Comparison of ENCODE assay signal across 8 cellular contexts in genomic region chr12:124053855-124054254, GRCh38.
DNase-seq lines count a peak whose midpoint lies in the region; ATAC-seq, FAIRE-seq and TF ChIP-seq lines count a peak whose summit lies in the region.

No MANE protein-coding gene starts in this region.

- H3K4me1 Mint-ChIP-seq in stimulated activated effector memory CD8-positive, alpha-beta T cell treated with anti-CD3 and anti-CD28 coated beads, Interleukin-12 subunit alpha, Interleukin-12 subunit beta, amount 100 ng/mL, for 72 hours: no peaks in the 10 kb centered on the region
- no peaks in the 10 kb centered on the region for H3K4me1 Mint-ChIP-seq in activated CD8-positive, alpha-beta memory T cell treated with anti-CD3 and anti-CD28 coated beads, Interleukin-2, amount 10 ng/mL, durations not matched to agents 7 days and 5 days

- peak; percentile 63 for FAIRE-seq in HepG2 (lab: Jason Lieb, UNC)

- H2AFZ ChIP-seq in HepG2 (ENCODE audit: low read length): no peak overlapping the region

- TF ChIP-seq CTCF in choroid plexus epithelial cell (conservative IDR thresholded peaks at IDR 0.05; ENCODE audit: low read depth, low read length) (peak; percentile 93), HepG2 (CRISPR knock-in tag; IDR thresholded peaks at IDR 0.05) (peak; percentile 87)

- no peak overlapping the region for H3K4me3 Mint-ChIP-seq in stimulated activated effector memory CD8-positive, alpha-beta T cell treated with anti-CD3 and anti-CD28 coated beads, Interleukin-12 subunit alpha, Interleukin-12 subunit beta, amount 100 ng/mL, for 72 hours
- no peak overlapping the region for H3K4me3 Mint-ChIP-seq in activated CD8-positive, alpha-beta memory T cell treated with anti-CD3 and anti-CD28 coated beads, Interleukin-2, amount 10 ng/mL, durations not matched to agents 7 days and 5 days

- peaks cover 12% of the 10 kb centered on the region for H3K27me3 Mint-ChIP-seq in activated CD8-positive, alpha-beta memory T cell treated with anti-CD3 and anti-CD28 coated beads, Interleukin-2, amount 10 ng/mL, durations not matched to agents 7 days and 5 days

- H3K79me2 ChIP-seq in HepG2 (ENCODE audit: insufficient read depth, low read length): no peaks in the 10 kb centered on the region

- H3K4me1 ChIP-seq in HepG2 (ENCODE audit: insufficient read depth, low read length): no peaks in the 10 kb centered on the region

- WGBS in HepG2 (ENCODE audit: low lambda C conversion rate): 10% methylated on average over 11 of the region's 11 CpGs

- H3K4me2 ChIP-seq in HepG2 (ENCODE audit: low read depth, low read length): no peak overlapping the region

- no TSS peak for BruUV-seq in HepG2 (replicated peaks; lab: Mats Ljungman, UMichigan)

- ATAC-seq in HepG2 (peak; percentile 94), GM21576 (IDR thresholded peaks at IDR 0.05; ENCODE audit: unreplicated experiment) (no peak)
- ATAC-seq in stimulated activated effector memory CD8-positive, alpha-beta T cell treated with anti-CD3 and anti-CD28 coated beads, Interleukin-12 subunit alpha, Interleukin-12 subunit beta, amount 100 ng/mL, for 72 hours: no peak
- no peak for ATAC-seq in activated CD8-positive, alpha-beta memory T cell treated with anti-CD3 and anti-CD28 coated beads, Interleukin-2, amount 10 ng/mL, durations not matched to agents 7 days and 5 days

- no peak overlapping the region for H3K27ac Mint-ChIP-seq in stimulated activated effector memory CD8-positive, alpha-beta T cell treated with anti-CD3 and anti-CD28 coated beads, Interleukin-12 subunit alpha, Interleukin-12 subunit beta, amount 100 ng/mL, for 72 hours
- H3K27ac Mint-ChIP-seq in activated CD8-positive, alpha-beta memory T cell treated with anti-CD3 and anti-CD28 coated beads, Interleukin-2, amount 10 ng/mL, durations not matched to agents 7 days and 5 days: no peak overlapping the region

- in situ Hi-C loops in HepG2 (cut with HindIII; ENCODE audit: extremely low pct_ligation_motif_present, low pct_unique_long_range_greater_than_20kb): loop anchor here (5.0 kb wide), 1 partner anchor 268 kb away; no protein-coding TSS in a partner anchor

- H3K36me3 ChIP-seq in HepG2 (replicated peaks in 1 of 2; ENCODE audit: control insufficient read depth in 1 of 2, insufficient read depth in 2 of 2, low read length in 2 of 2): no peaks in the 10 kb centered on the region

- POLR2A ChIA-PET in HepG2 (lab: Yijun Ruan, JAX): no interaction called here

- TF ChIP-seq EP300 in HepG2 (IDR thresholded peaks at IDR 0.05; ENCODE audit: low read depth in 2 of 2, low read length in 2 of 2): no peak
- TF ChIP-seq EP300 in HepG2 (CRISPR knock-in tag; IDR thresholded peaks at IDR 0.05; ENCODE audit: borderline replicate concordance): no peak

- intact Hi-C loops in HepG2 (cut with micrococcal nuclease; ENCODE audit: unreplicated experiment): loop anchor here (1.0 kb wide), 2 partner anchors 130 to 267 kb away; no protein-coding TSS in a partner anchor

- CTCF ChIA-PET in HepG2 (lab: Yijun Ruan, JAX; ENCODE audit: low intra/inter-chr PET ratio, low total read pairs): interaction anchor here (1.9 kb wide), 1 partner anchor 267 kb away, joined by 21 read pairs; no protein-coding TSS in a partner anchor
- CTCF ChIA-PET in activated CD8-positive, alpha-beta memory T cell treated with anti-CD3 and anti-CD28 coated beads, Interleukin-2, amount 10 ng/mL, durations not matched to agents 7 days and 5 days (lab: Charles Lee): interaction anchor here (0.6 to 1.5 kb wide), 4 partner anchors 10 to 268 kb away, joined by 3 to 5 read pairs (median 4); no protein-coding TSS in a partner anchor

- H3K27ac ChIP-seq in HepG2 (ENCODE audit: extremely low read length, insufficient read depth, low read length): no peak overlapping the region

- H3K9ac ChIP-seq in HepG2 (ENCODE audit: insufficient read depth, low read depth, low read length): no peak overlapping the region

- no peak for TF ChIP-seq POLR2A in HepG2 (IDR thresholded peaks at IDR 0.05; ENCODE audit: insufficient read depth in 1 of 2, low read depth in 2 of 2, low read length in 2 of 2)

- no peaks in the 10 kb centered on the region for H3K36me3 Mint-ChIP-seq in stimulated activated effector memory CD8-positive, alpha-beta T cell treated with anti-CD3 and anti-CD28 coated beads, Interleukin-12 subunit alpha, Interleukin-12 subunit beta, amount 100 ng/mL, for 72 hours
- H3K36me3 Mint-ChIP-seq in activated CD8-positive, alpha-beta memory T cell treated with anti-CD3 and anti-CD28 coated beads, Interleukin-2, amount 10 ng/mL, durations not matched to agents 7 days and 5 days: peaks cover 3% of the 10 kb centered on the region

- no peaks in the 10 kb centered on the region for H4K20me1 ChIP-seq in HepG2 (ENCODE audit: insufficient read depth, low read length)

- no peaks in the 10 kb centered on the region; the same call in 1 of the 2 replicates for H3K9me3 ChIP-seq in HepG2 (ENCODE audit: low read length)

- H3K4me3 ChIP-seq in choroid plexus epithelial cell (ENCODE audit: low read depth, low read length) (no peak overlapping the region), HepG2 (replicated peaks in 1 of 3; ENCODE audit: insufficient read depth in 1 of 3, low read depth in 2 of 3, low read length in 3 of 3) (no peak overlapping the region)

- DNase-seq in GM04504 (ENCODE audit: low read depth): peak; percentile 57
- peak; percentile 52 for DNase-seq in NCI-H2227 (lab: John Stamatoyannopoulos, UW; ENCODE audit: unreplicated experiment)
- peak; percentile 90 for DNase-seq in choroid plexus epithelial cell (ENCODE audit: low read depth)
- peak; percentile 52 for DNase-seq in HepG2 (ENCODE audit: low spot score)
- no peak for DNase-seq in stimulated activated effector memory CD8-positive, alpha-beta T cell treated with anti-CD3 and anti-CD28 coated beads, Interleukin-12 subunit alpha, Interleukin-12 subunit beta, amount 100 ng/mL, for 72 hours (ENCODE audit: low spot score in 2 of 2)
- DNase-seq in NCI-H2171 (lab: John Stamatoyannopoulos, UW): no peak
- DNase-seq in activated CD8-positive, alpha-beta memory T cell treated with anti-CD3 and anti-CD28 coated beads, Interleukin-2, amount 10 ng/mL, durations not matched to agents 7 days and 5 days: no peak

- H3K27me3 ChIP-seq in HepG2 (ENCODE audit: control insufficient read depth in 1 of 2, insufficient read depth in 2 of 2, low read length in 2 of 2): no peaks in the 10 kb centered on the region; a peak in 1 of 5 replicates

- TF ChIP-seq RAD21 in HepG2 (CRISPR knock-in tag; IDR thresholded peaks at IDR 0.05): peak; percentile 85

- no peaks in the 10 kb centered on the region for H3K9me3 Mint-ChIP-seq in stimulated activated effector memory CD8-positive, alpha-beta T cell treated with anti-CD3 and anti-CD28 coated beads, Interleukin-12 subunit alpha, Interleukin-12 subunit beta, amount 100 ng/mL, for 72 hours
- H3K9me3 Mint-ChIP-seq in activated CD8-positive, alpha-beta memory T cell treated with anti-CD3 and anti-CD28 coated beads, Interleukin-2, amount 10 ng/mL, durations not matched to agents 7 days and 5 days (ENCODE audit: low read depth): no peaks in the 10 kb centered on the region

TF ChIP-seq in HepG2, 621 proteins besides CTCF, POLR2A, EP300 and RAD21 (continues in another document):
- TF ChIP-seq STAG1 (CRISPR knock-in tag; IDR thresholded peaks at IDR 0.05): peak; percentile 97
- 0 out of 2 replicates have a peak, but pooled peaks have one; percentile 32 for TF ChIP-seq ZNF224 (CRISPR knock-in tag; IDR thresholded peaks at IDR 0.05)
- TF ChIP-seq NFRKB (IDR thresholded peaks at IDR 0.05): no peak
- TF ChIP-seq SALL1 (CRISPR knock-in tag; IDR thresholded peaks at IDR 0.05): 0 out of 2 replicates have a peak, but pooled peaks have one; percentile 13
- peak; percentile 97 for TF ChIP-seq SMC3 (IDR thresholded peaks at IDR 0.05; ENCODE audit: low read length)
- peak; percentile 34 for TF ChIP-seq TEAD3 (CRISPR knock-in tag; optimal IDR thresholded peaks at IDR 0.05; ENCODE audit: borderline replicate concordance)
- TF ChIP-seq SNAPC2 (CRISPR knock-in tag; IDR thresholded peaks at IDR 0.05): no peak
- no peak for TF ChIP-seq MXD3 (CRISPR knock-in tag; IDR thresholded peaks at IDR 0.05)
- TF ChIP-seq ZNF18 (CRISPR knock-in tag; IDR thresholded peaks at IDR 0.05; ENCODE audit: insufficient replicate concordance): peak; percentile 40
- TF ChIP-seq PATZ1 (CRISPR knock-in tag; IDR thresholded peaks at IDR 0.05): no peak

Comparison
In these comparisons a context has a peak if more than half of its experiments do, and no peak if none do; other contexts are left out.
1. DNase-seq: peak in GM04504 (single experiment), NCI-H2227 (single experiment), choroid plexus epithelial cell (single experiment) and HepG2 (single experiment); none in stimulated activated effector memory CD8-positive, alpha-beta T cell treated with anti-CD3 and anti-CD28 coated beads, Interleukin-12 subunit alpha, Interleukin-12 subunit beta, amount 100 ng/mL, for 72 hours (0 of 2), NCI-H2171 (single experiment) and activated CD8-positive, alpha-beta memory T cell treated with anti-CD3 and anti-CD28 coated beads, Interleukin-2, amount 10 ng/mL, durations not matched to agents 7 days and 5 days (single experiment).